In genomic region chr2:69742170-69742952, GRCh38 we compare ENCODE assay signal across 8 cellular contexts. TPM values are rescaled to one million over a fixed set of nuclear protein-coding genes. Genes with fewer than 3 reads are reported as not detected.
DNase-seq lines count a peak whose midpoint lies in the region; ATAC-seq and TF ChIP-seq lines count a peak whose summit lies in the region.

No MANE protein-coding gene starts in this region.

- peak overlapping the region; percentile 93 for H3K4me3 ChIP-seq in left ventricle myocardium inferior
- peak overlapping the region; percentile 77 for H3K4me3 ChIP-seq in skeletal muscle cell (ENCODE audit: low read depth, low read length)

- peak overlapping the region; percentile 92 for H3K27ac ChIP-seq in left ventricle myocardium inferior (replicated peaks)

- peaks cover 4% of the 10 kb centered on the region for H3K36me3 Mint-ChIP-seq in activated CD8-positive, alpha-beta memory T cell treated with anti-CD3 and anti-CD28 coated beads, Interleukin-2, amount 10 ng/mL, durations not matched to agents 7 days and 5 days
- peaks cover 4% of the 10 kb centered on the region for H3K36me3 Mint-ChIP-seq in activated B cell treated with CpG ODN at 0.5 μM for 24 hours (ENCODE audit: low read depth)

- no peaks in the 10 kb centered on the region for H3K36me3 ChIP-seq in left ventricle myocardium inferior

- TF ChIP-seq CTCF in activated B cell treated with CpG ODN at 0.5 μM for 24 hours (IDR thresholded peaks at IDR 0.05) (no peak), left ventricle myocardium inferior (IDR thresholded peaks at IDR 0.05; ENCODE audit: borderline replicate concordance) (no peak)

- POLR2A ChIA-PET in activated B cell treated with CpG ODN at 0.5 μM for 24 hours (lab: Charles Lee), result interaction anchor here (1.0 to 2.0 kb wide), 10 partner anchors 9 to 448 kb away, joined by 3 to 16 read pairs (median 6); partner anchors contain the start of gene MXD1

- no peaks in the 10 kb centered on the region for H3K9me3 ChIP-seq in left ventricle myocardium inferior (replicated peaks)

- no peaks in the 10 kb centered on the region for H3K27me3 ChIP-seq in left ventricle myocardium inferior (ENCODE audit: low read depth)

- peaks cover 19% of the 10 kb centered on the region for H3K4me1 Mint-ChIP-seq in activated CD8-positive, alpha-beta memory T cell treated with anti-CD3 and anti-CD28 coated beads, Interleukin-2, amount 10 ng/mL, durations not matched to agents 7 days and 5 days
- H3K4me1 Mint-ChIP-seq in activated B cell treated with CpG ODN at 0.5 μM for 24 hours, result peaks cover 44% of the 10 kb centered on the region

- peak overlapping the region; percentile 87 for H3K4me3 Mint-ChIP-seq in activated CD8-positive, alpha-beta memory T cell treated with anti-CD3 and anti-CD28 coated beads, Interleukin-2, amount 10 ng/mL, durations not matched to agents 7 days and 5 days
- peak overlapping the region; percentile 95 for H3K4me3 Mint-ChIP-seq in activated B cell treated with CpG ODN at 0.5 μM for 24 hours

- intact Hi-C loops in activated B cell treated with CpG ODN at 0.5 μM for 24 hours (cut with micrococcal nuclease), result no loop called here
- intact Hi-C loops in left ventricle myocardium inferior (cut with micrococcal nuclease), result no loop called here
- intact Hi-C loops in posterior vena cava (cut with DNase I), result loop anchor here in 1 of 2 donors (5.0 kb wide), 1 partner anchor 55 kb away; no protein-coding TSS in a partner anchor

- peak overlapping the region; percentile 75 for H3K27ac Mint-ChIP-seq in activated CD8-positive, alpha-beta memory T cell treated with anti-CD3 and anti-CD28 coated beads, Interleukin-2, amount 10 ng/mL, durations not matched to agents 7 days and 5 days
- peak overlapping the region; percentile 78 for H3K27ac Mint-ChIP-seq in activated B cell treated with CpG ODN at 0.5 μM for 24 hours

- peaks cover 31% of the 10 kb centered on the region for H3K4me1 ChIP-seq in left ventricle myocardium inferior

- H3K27me3 Mint-ChIP-seq in activated CD8-positive, alpha-beta memory T cell treated with anti-CD3 and anti-CD28 coated beads, Interleukin-2, amount 10 ng/mL, durations not matched to agents 7 days and 5 days, result no peaks in the 10 kb centered on the region
- no peaks in the 10 kb centered on the region for H3K27me3 Mint-ChIP-seq in activated B cell treated with CpG ODN at 0.5 μM for 24 hours

- DNase-seq in activated CD8-positive, alpha-beta memory T cell treated with anti-CD3 and anti-CD28 coated beads, Interleukin-2, amount 10 ng/mL, durations not matched to agents 7 days and 5 days, result no peak
- DNase-seq in activated CD8-positive, alpha-beta memory T cell treated with anti-CD3 and anti-CD28 coated beads, Interleukin-2, amount 50 U/mL, for 4 hours, result no peak
- DNase-seq in activated B cell treated with CpG ODN at 0.5 μM for 24 hours (no peak), left ventricle myocardium inferior (peak; percentile 16), skeletal muscle cell (ENCODE audit: low read depth) (no peak), posterior vena cava (ENCODE audit: low spot score) (no peak)
- DNase-seq in stimulated activated CD4-positive, alpha-beta T cell treated with anti-CD3 and anti-CD28 coated beads, Interleukin-4, amount 100 ng/mL, for 24 hours, result no peak

- ATAC-seq in activated CD8-positive, alpha-beta memory T cell treated with anti-CD3 and anti-CD28 coated beads, Interleukin-2, amount 10 ng/mL, durations not matched to agents 7 days and 5 days, result no peak
- peak; percentile 32 for ATAC-seq in HG03159 (IDR thresholded peaks at IDR 0.05; ENCODE audit: unreplicated experiment)
- ATAC-seq in activated B cell treated with CpG ODN at 0.5 μM for 24 hours (ENCODE audit: low read depth), result peak; percentile 26

- CTCF ChIA-PET in activated CD8-positive, alpha-beta memory T cell treated with anti-CD3 and anti-CD28 coated beads, Interleukin-2, amount 10 ng/mL, durations not matched to agents 7 days and 5 days (lab: Charles Lee), result interaction anchor here (0.9 to 3.6 kb wide), 9 partner anchors 9 to 86 kb away, joined by 3 to 38 read pairs (median 4); no protein-coding TSS in a partner anchor
- CTCF ChIA-PET in activated B cell treated with CpG ODN at 0.5 μM for 24 hours (lab: Charles Lee), result interaction anchor here (1.1 to 5.4 kb wide), 3 partner anchors 17 to 75 kb away, joined by 3 to 38 read pairs (median 21); no protein-coding TSS in a partner anchor

- no peaks in the 10 kb centered on the region for H3K9me3 Mint-ChIP-seq in activated CD8-positive, alpha-beta memory T cell treated with anti-CD3 and anti-CD28 coated beads, Interleukin-2, amount 10 ng/mL, durations not matched to agents 7 days and 5 days (ENCODE audit: low read depth)
- no peaks in the 10 kb centered on the region for H3K9me3 Mint-ChIP-seq in activated B cell treated with CpG ODN at 0.5 μM for 24 hours

RNA-seq across cellular contexts. Expression of gene ANXA4, which starts 0.4 kb away (rescaled TPM):
- 10 to 100 TPM; 56.1 to 66.6 TPM for total RNA-seq in activated CD8-positive, alpha-beta memory T cell treated with anti-CD3 and anti-CD28 coated beads, Interleukin-2, amount 10 ng/mL, durations not matched to agents 7 days and 5 days
- total RNA-seq in activated B cell treated with CpG ODN at 0.5 μM for 24 hours (32.0 and 35.4 TPM in 2 replicates), left ventricle myocardium inferior (30.6 TPM), posterior vena cava (10 to 100 TPM; 90.8 to 92.2 TPM)
